Comparison of ENCODE assay signal across 8 cellular contexts in the genomic region with DNA sequence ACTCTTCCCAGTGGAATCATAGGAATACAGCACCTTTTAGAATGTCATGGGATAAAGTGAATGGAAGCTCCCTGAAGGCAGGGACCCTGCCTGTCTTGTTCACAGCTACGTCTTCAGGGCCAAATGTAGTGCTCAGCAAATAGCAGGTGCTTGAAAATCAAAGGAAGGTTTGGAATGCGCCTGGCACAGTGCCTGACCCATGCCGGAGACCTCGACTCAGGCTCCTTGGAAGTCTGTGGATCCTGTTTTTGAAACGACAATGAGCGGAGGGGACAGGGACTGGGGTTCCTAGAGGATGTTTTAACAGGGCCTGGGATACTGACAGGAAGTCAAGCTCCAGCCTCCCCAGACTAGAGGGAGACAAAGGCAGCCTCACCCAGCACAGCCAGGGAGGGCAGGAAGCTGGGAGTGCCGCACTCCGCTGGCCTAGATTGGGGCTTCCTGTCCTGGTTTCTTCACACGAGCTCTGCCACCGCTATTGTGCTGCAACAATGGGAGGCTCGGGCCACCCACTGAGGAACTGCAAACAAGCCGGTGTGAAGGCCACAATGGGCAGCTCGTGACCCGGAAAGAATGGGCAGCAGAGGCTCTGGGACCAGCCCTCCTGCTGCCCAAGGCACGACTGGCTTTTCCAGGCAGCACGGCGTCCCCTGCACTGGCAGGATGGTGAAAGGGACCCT.
DNase-seq lines count a peak whose midpoint lies in the region; ATAC-seq and TF ChIP-seq lines count a peak whose summit lies in the region.

No MANE protein-coding gene starts in this region.

- no peaks in the 10 kb centered on the region for H3K27me3 Mint-ChIP-seq in brain

- intact Hi-C loops in PC-3 (cut with micrococcal nuclease) = no loop called here

- no peak for DNase-seq in RWPE2 (ENCODE audit: low spot score)
- peak; percentile 58 for DNase-seq in lung (ENCODE audit: low spot score)
- DNase-seq in PC-3 = no peak

- no peak overlapping the region for H3K4me3 Mint-ChIP-seq in brain

- CTCF ChIA-PET in HEK293 (lab: Yijun Ruan, JAX) (interaction anchor here (0.7 kb wide), 1 partner anchor 55 kb away, joined by 3 read pairs; no protein-coding TSS in a partner anchor), PC-3 (lab: Charles Lee) (no interaction called here)

- H3K36me3 ChIP-seq in HEK293 (ENCODE audit: control insufficient read depth in 2 of 2, insufficient read depth in 1 of 2, low read length in 2 of 2) (no peaks in the 10 kb centered on the region), RWPE2 (ENCODE audit: low read depth) (no peaks in the 10 kb centered on the region), lung (ENCODE audit: control insufficient read depth in 2 of 2, insufficient read depth in 2 of 2, low read length in 2 of 2) (no peaks in the 10 kb centered on the region), PC-3 (ENCODE audit: low read depth, low read length) (no peaks in the 10 kb centered on the region)

- H3K9me3 ChIP-seq in HEK293 (ENCODE audit: control insufficient read depth, insufficient read depth, low read depth, low read length) (no peaks in the 10 kb centered on the region), RWPE2 (ENCODE audit: severe bottlenecking) (no peaks in the 10 kb centered on the region), lung (ENCODE audit: control insufficient read depth in 2 of 2, insufficient read depth in 1 of 2, low read length in 1 of 2) (peaks cover 0 to 1% of the 10 kb centered on the region in 2 donors), PC-3 (ENCODE audit: low read length) (no peaks in the 10 kb centered on the region)

- no peaks in the 10 kb centered on the region for H3F3A ChIP-seq in PC-3 (ENCODE audit: low read length, unreplicated experiment)

- H3K9ac ChIP-seq in PC-3 (ENCODE audit: low read length) = no peak overlapping the region

- ATAC-seq in RWPE2 (ENCODE audit: low read depth) = peak; percentile 5; the same call in 2 of the 3 replicates
- ATAC-seq in lung (ENCODE audit: insufficient read depth, low FRiP score) = peak; percentile 41
- ATAC-seq in HG02970 (IDR thresholded peaks at IDR 0.05; ENCODE audit: low FRiP score, unreplicated experiment) = no peak
- ATAC-seq in PC-3 = no peak
- no peak for ATAC-seq in GM18861 (IDR thresholded peaks at IDR 0.05; ENCODE audit: unreplicated experiment)
- ATAC-seq in HG03139 (IDR thresholded peaks at IDR 0.05; ENCODE audit: unreplicated experiment) = no peak

- POLR2A ChIA-PET in HEK293 (lab: Yijun Ruan, JAX) = no interaction called here
- POLR2A ChIA-PET in PC-3 (lab: Charles Lee; ENCODE audit: unreplicated experiment) = no interaction called here

- no peak overlapping the region for H3K4me2 ChIP-seq in PC-3 (ENCODE audit: low read length)

- WGBS in lung, 2 donors = 22 to 24% methylated on average over 17 of the region's 17 CpGs

- peaks cover 55% of the 10 kb centered on the region for H3K4me1 Mint-ChIP-seq in brain

- H3K9me3 Mint-ChIP-seq in brain = peaks cover 0 to 10% (median 7%) of the 10 kb centered on the region in 5 experiments

- H2AFZ ChIP-seq in PC-3 (ENCODE audit: low read length) = no peak overlapping the region

- no peak for TF ChIP-seq CTCF in HEK293 (tag by site-specific recombination; IDR thresholded peaks at IDR 0.05)
- no peak for TF ChIP-seq CTCF in RWPE2 (IDR thresholded peaks at IDR 0.05; ENCODE audit: poor library complexity, severe bottlenecking)
- no peak for TF ChIP-seq CTCF in brain (conservative IDR thresholded peaks at IDR 0.05)
- TF ChIP-seq CTCF in lung (IDR thresholded peaks at IDR 0.05; ENCODE audit: control extremely low read depth, extremely low read depth) = no peak
- no peak for TF ChIP-seq CTCF in PC-3 (conservative IDR thresholded peaks at IDR 0.05; ENCODE audit: low read depth, low read length)

- no peak overlapping the region for H3K27ac ChIP-seq in HEK293 (ENCODE audit: extremely low read depth, low read depth, low read length)
- no peak overlapping the region for H3K27ac ChIP-seq in RWPE2 (ENCODE audit: poor library complexity, severe bottlenecking)
- H3K27ac ChIP-seq in lung (ENCODE audit: low read depth in 1 of 2, low read length in 1 of 2) = peak overlapping the region in 1 of 2 donors; percentile 87
- no peak overlapping the region for H3K27ac ChIP-seq in PC-3 (ENCODE audit: low read length)

- H3K27ac Mint-ChIP-seq in brain = peak overlapping the region in 4 of 5 experiments; percentile 70 to 88 (median 76)

- peaks cover 15% of the 10 kb centered on the region for H3K36me3 Mint-ChIP-seq in brain

- no peaks in the 10 kb centered on the region for H3K9me2 ChIP-seq in PC-3 (replicated peaks; ENCODE audit: low read length)

- no TSS peak for BruUV-seq in PC-3 (replicated peaks; lab: Mats Ljungman, UMichigan)

- no peaks in the 10 kb centered on the region for H4K20me1 ChIP-seq in PC-3 (ENCODE audit: low read length)

- no peaks in the 10 kb centered on the region for H3K79me2 ChIP-seq in PC-3 (ENCODE audit: low read length)

- H3K4me1 ChIP-seq in HEK293 (ENCODE audit: control insufficient read depth, insufficient read depth, low read length) (no peaks in the 10 kb centered on the region), RWPE2 (ENCODE audit: insufficient read depth, poor library complexity, severe bottlenecking) (no peaks in the 10 kb centered on the region), lung (ENCODE audit: control insufficient read depth in 2 of 2, insufficient read depth in 2 of 2, low read length in 2 of 2) (peaks cover 0 to 14% of the 10 kb centered on the region in 2 donors), PC-3 (ENCODE audit: insufficient read depth, low read length) (no peaks in the 10 kb centered on the region)

- no peak overlapping the region for H3K4me3 ChIP-seq in HEK293 (ENCODE audit: low read depth, low read length)
- H3K4me3 ChIP-seq in RWPE2 (ENCODE audit: severe bottlenecking) = no peak overlapping the region
- H3K4me3 ChIP-seq in lung = no peak overlapping the region
- no peak overlapping the region for H3K4me3 ChIP-seq in PC-3 (ENCODE audit: low read length)

- H3K27me3 ChIP-seq in RWPE2 (ENCODE audit: insufficient read depth, poor library complexity, severe bottlenecking) = no peaks in the 10 kb centered on the region
- H3K27me3 ChIP-seq in lung (ENCODE audit: control insufficient read depth, insufficient read depth) = no peaks in the 10 kb centered on the region
- H3K27me3 ChIP-seq in PC-3 (ENCODE audit: low read length) = no peaks in the 10 kb centered on the region

TF ChIP-seq in HEK293, 187 proteins besides CTCF, POLR2A, EP300 and RAD21:
- TF ChIP-seq, protein P1, sequence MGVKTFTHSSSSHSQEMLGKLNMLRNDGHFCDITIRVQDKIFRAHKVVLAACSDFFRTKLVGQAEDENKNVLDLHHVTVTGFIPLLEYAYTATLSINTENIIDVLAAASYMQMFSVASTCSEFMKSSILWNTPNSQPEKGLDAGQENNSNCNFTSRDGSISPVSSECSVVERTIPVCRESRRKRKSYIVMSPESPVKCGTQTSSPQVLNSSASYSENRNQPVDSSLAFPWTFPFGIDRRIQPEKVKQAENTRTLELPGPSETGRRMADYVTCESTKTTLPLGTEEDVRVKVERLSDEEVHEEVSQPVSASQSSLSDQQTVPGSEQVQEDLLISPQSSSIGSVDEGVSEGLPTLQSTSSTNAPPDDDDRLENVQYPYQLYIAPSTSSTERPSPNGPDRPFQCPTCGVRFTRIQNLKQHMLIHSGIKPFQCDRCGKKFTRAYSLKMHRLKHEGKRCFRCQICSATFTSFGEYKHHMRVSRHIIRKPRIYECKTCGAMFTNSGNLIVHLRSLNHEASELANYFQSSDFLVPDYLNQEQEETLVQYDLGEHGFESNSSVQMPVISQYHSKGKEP (tag by site-specific recombination; IDR thresholded peaks at IDR 0.05) = no peak
- TF ChIP-seq ZIC2 (tag by site-specific recombination; IDR thresholded peaks at IDR 0.05) (peak; percentile 46), ZNF423 (tag by site-specific recombination; IDR thresholded peaks at IDR 0.05) (no peak), ZNF132 (tag by site-specific recombination; IDR thresholded peaks at IDR 0.05; ENCODE audit: borderline replicate concordance) (no peak), ZNF777 (tag by site-specific recombination; IDR thresholded peaks at IDR 0.05; ENCODE audit: borderline replicate concordance) (no peak), OVOL3 (tag by site-specific recombination; IDR thresholded peaks at IDR 0.05) (no peak), ZBTB8A (tag by site-specific recombination; IDR thresholded peaks at IDR 0.05) (no peak)
- TF ChIP-seq, protein P2, sequence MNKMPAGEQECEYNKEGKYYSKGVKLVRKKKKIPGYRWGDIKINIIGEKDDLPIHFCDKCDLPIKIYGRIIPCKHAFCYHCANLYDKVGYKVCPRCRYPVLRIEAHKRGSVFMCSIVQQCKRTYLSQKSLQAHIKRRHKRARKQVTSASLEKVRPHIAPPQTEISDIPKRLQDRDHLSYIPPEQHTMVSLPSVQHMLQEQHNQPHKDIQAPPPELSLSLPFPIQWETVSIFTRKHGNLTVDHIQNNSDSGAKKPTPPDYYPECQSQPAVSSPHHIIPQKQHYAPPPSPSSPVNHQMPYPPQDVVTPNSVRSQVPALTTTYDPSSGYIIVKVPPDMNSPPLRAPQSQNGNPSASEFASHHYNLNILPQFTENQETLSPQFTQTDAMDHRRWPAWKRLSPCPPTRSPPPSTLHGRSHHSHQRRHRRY (tag by site-specific recombination; IDR thresholded peaks at IDR 0.05) = no peak
TF ChIP-seq in HEK293: peak in this region for 1.

Comparison
In these comparisons a context has a peak if more than half of its experiments do, and no peak if none do; other contexts are left out.
1. ATAC-seq: peak in RWPE2 (single experiment) and lung (single experiment); none in HG02970 (single experiment), PC-3 (single experiment), GM18861 (single experiment) and HG03139 (single experiment).